ENCODE assay signal across 2 cellular contexts in the genomic region with DNA sequence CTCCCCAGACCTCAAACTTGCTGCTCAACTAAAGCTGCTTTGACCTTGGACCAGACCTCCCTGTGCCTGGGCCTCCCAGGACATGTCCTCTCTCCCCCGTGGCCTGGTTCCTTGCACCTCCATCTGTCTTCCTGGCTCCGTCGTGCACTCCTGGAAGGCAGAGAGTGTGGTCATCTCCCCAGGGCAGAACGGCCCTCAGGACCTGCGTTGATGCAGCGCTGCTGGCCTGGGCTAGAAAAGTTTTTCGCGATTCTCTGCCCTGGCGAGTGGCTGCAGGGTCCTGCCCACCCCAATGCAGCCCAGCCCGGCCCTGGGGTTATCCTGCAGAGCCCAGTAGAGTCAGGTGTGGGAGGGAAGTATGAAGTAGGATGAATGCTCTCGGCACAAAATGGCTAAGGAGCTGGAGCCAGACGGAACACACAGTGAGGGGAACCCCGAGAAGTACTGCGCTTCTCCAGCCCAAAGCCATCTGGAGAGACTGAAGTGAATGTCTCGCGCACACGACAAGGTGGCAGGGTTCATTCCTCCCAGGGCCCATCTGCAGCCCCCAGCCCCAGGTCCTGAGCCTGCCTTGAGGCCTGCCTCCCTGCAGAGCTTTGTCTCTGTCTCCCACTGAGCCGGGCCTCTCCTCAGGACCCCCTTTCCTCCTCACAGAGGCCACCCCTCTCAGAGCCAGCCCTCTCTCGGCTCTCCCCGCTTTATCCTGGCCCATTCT.
TF ChIP-seq lines count a peak whose summit lies in the region.

No MANE protein-coding gene starts in this region.

TF ChIP-seq in IMR-90, 13 proteins besides CTCF, POLR2A, EP300 and RAD21:
- TF ChIP-seq FOS (IDR thresholded peaks at IDR 0.05; ENCODE audit: low read depth, low read length) (no peak), MAFK (IDR thresholded peaks at IDR 0.05; ENCODE audit: low read depth, low read length) (no peak), SMC3 (IDR thresholded peaks at IDR 0.05; ENCODE audit: low read depth, low read length) (no peak), MXI1 (IDR thresholded peaks at IDR 0.05; ENCODE audit: borderline replicate concordance, low read depth, low read length) (no peak), BHLHE40 (IDR thresholded peaks at IDR 0.05; ENCODE audit: low read depth, low read length) (no peak), RFX5 (IDR thresholded peaks at IDR 0.05; ENCODE audit: low read depth, low read length) (no peak), MAZ (IDR thresholded peaks at IDR 0.05; ENCODE audit: borderline replicate concordance, low read depth, low read length) (no peak), RCOR1 (IDR thresholded peaks at IDR 0.05; ENCODE audit: insufficient replicate concordance, low read length) (no peak), NFE2L2 (IDR thresholded peaks at IDR 0.05; ENCODE audit: low read depth, low read length) (no peak), CEBPB (IDR thresholded peaks at IDR 0.05; ENCODE audit: low read depth, low read length) (no peak)
- TF ChIP-seq, protein P1, sequence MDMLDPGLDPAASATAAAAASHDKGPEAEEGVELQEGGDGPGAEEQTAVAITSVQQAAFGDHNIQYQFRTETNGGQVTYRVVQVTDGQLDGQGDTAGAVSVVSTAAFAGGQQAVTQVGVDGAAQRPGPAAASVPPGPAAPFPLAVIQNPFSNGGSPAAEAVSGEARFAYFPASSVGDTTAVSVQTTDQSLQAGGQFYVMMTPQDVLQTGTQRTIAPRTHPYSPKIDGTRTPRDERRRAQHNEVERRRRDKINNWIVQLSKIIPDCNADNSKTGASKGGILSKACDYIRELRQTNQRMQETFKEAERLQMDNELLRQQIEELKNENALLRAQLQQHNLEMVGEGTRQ (IDR thresholded peaks at IDR 0.05; ENCODE audit: low read depth, low read length) = no peak
- TF ChIP-seq, protein P2, sequence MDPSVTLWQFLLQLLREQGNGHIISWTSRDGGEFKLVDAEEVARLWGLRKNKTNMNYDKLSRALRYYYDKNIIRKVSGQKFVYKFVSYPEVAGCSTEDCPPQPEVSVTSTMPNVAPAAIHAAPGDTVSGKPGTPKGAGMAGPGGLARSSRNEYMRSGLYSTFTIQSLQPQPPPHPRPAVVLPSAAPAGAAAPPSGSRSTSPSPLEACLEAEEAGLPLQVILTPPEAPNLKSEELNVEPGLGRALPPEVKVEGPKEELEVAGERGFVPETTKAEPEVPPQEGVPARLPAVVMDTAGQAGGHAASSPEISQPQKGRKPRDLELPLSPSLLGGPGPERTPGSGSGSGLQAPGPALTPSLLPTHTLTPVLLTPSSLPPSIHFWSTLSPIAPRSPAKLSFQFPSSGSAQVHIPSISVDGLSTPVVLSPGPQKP (IDR thresholded peaks at IDR 0.05; ENCODE audit: borderline replicate concordance, low read depth, low read length) = no peak
TF ChIP-seq in IMR-90: peak in this region for 0.

TF ChIP-seq in H1, 55 proteins besides CTCF, POLR2A, EP300 and RAD21:
- TF ChIP-seq SIN3A (conservative IDR thresholded peaks at IDR 0.05 in 1 of 2, IDR thresholded peaks at IDR 0.05 in 1 of 2; ENCODE audit: low read depth in 1 of 2, low read length in 2 of 2) (no peak), ASH2L (IDR thresholded peaks at IDR 0.05; ENCODE audit: low read length) (no peak), CHD2 (IDR thresholded peaks at IDR 0.05; ENCODE audit: low read length) (no peak)
